In genomic region chr16:73149329-73149728, GRCh38 we compare ENCODE assay signal across 25 cellular contexts.
DNase-seq lines count a peak whose midpoint lies in the region; ATAC-seq and TF ChIP-seq lines count a peak whose summit lies in the region.
"Had no signal": no experiment of that assay in that cellular context is flagged by ENCODE, and none has a peak within 500 bp of the region (broad histone marks: within the 10 kb centered on the region; RNA-seq: fewer than 3 reads in every experiment).

No MANE protein-coding gene starts in this region.

- H3K27me3 ChIP-seq in upper lobe of right lung: no peaks in the 10 kb centered on the region
- H3K27me3 ChIP-seq: SJSA1, vagina had no signal

- DNase-seq in NCI-H82 (lab: John Stamatoyannopoulos, UW) (peak; percentile 14), NCI-H82 treated with DMSO at 0.1 percent for 48 hours (lab: John Stamatoyannopoulos, UW; ENCODE audit: unreplicated experiment) (no peak), NCI-H774 (lab: John Stamatoyannopoulos, UW) (peak; percentile 35), left colon (peak; percentile 18 to 60), upper lobe of right lung (no peak)
- no peak for DNase-seq in activated naive CD8-positive, alpha-beta T cell treated with anti-CD3 and anti-CD28 coated beads for 36 hours
- no peak for DNase-seq in stimulated activated effector memory CD8-positive, alpha-beta T cell treated with anti-CD3 and anti-CD28 coated beads, Interleukin-12 subunit alpha, Interleukin-12 subunit beta, amount 100 ng/mL, for 72 hours (ENCODE audit: low spot score in 2 of 2)
- DNase-seq: activated CD4-positive, alpha-beta T cell treated with anti-CD3 and anti-CD28 coated beads for 36 hours; activated naive CD4-positive, alpha-beta T cell treated with anti-CD3 and anti-CD28 coated beads, Interleukin-2, amount 10 ng/mL, durations not matched to agents 7 days and 5 days; activated T-cell treated with anti-CD3 and anti-CD28 coated beads, Interleukin-2, amount 50 U/mL, for 48 hours; aorta; GF-D8; HCEC 1CT; left cardiac atrium; midbrain; MM.1S; NCI-H2107; nephron progenitor cell; posterior cingulate gyrus had no signal

- intact Hi-C loops in left colon (cut with DNase I, micrococcal nuclease): no loop called here
- intact Hi-C loops in upper lobe of right lung (cut with DNase I): no loop called here

- no peak overlapping the region for H3K4me3 ChIP-seq in upper lobe of right lung
- H3K4me3 ChIP-seq: K562, SJSA1, vagina had no signal

- no peak overlapping the region for H3K27ac Mint-ChIP-seq in activated naive CD8-positive, alpha-beta T cell treated with anti-CD3 and anti-CD28 coated beads for 36 hours
- H3K27ac Mint-ChIP-seq in stimulated activated effector memory CD8-positive, alpha-beta T cell treated with anti-CD3 and anti-CD28 coated beads, Interleukin-12 subunit alpha, Interleukin-12 subunit beta, amount 100 ng/mL, for 72 hours: no peak overlapping the region
- H3K27ac Mint-ChIP-seq: activated CD4-positive, alpha-beta T cell treated with anti-CD3 and anti-CD28 coated beads for 36 hours; activated naive CD4-positive, alpha-beta T cell treated with anti-CD3 and anti-CD28 coated beads, Interleukin-2, amount 10 ng/mL, durations not matched to agents 7 days and 5 days; nephron progenitor cell; T-helper 1 cell treated with Interleukin-12 subunit alpha and Interleukin-12 subunit beta and Interleukin-4 antibody, amounts not matched to agents 30 μg/mL and 1 μg/mL, for 36 hours had no signal

- peaks cover 15% of the 10 kb centered on the region for H3K4me1 ChIP-seq in upper lobe of right lung
- H3K4me1 ChIP-seq: SJSA1, vagina had no signal

- peaks cover 24% of the 10 kb centered on the region for H3K27me3 Mint-ChIP-seq in activated naive CD8-positive, alpha-beta T cell treated with anti-CD3 and anti-CD28 coated beads for 36 hours

- no peak overlapping the region for H3K27ac ChIP-seq in upper lobe of right lung
- H3K27ac ChIP-seq: C4-2B, SJSA1, vagina had no signal

- H3K36me3 ChIP-seq in upper lobe of right lung: no peaks in the 10 kb centered on the region
- H3K36me3 ChIP-seq: SJSA1, vagina had no signal

- H3K9me3 ChIP-seq in upper lobe of right lung: no peaks in the 10 kb centered on the region
- H3K9me3 ChIP-seq: SJSA1, vagina had no signal

- no peak for TF ChIP-seq CTCF in upper lobe of right lung (IDR thresholded peaks at IDR 0.05)

- H3K36me3 Mint-ChIP-seq in activated naive CD8-positive, alpha-beta T cell treated with anti-CD3 and anti-CD28 coated beads for 36 hours: no peaks in the 10 kb centered on the region
- H3K36me3 Mint-ChIP-seq in stimulated activated effector memory CD8-positive, alpha-beta T cell treated with anti-CD3 and anti-CD28 coated beads, Interleukin-12 subunit alpha, Interleukin-12 subunit beta, amount 100 ng/mL, for 72 hours: no peaks in the 10 kb centered on the region
- H3K36me3 Mint-ChIP-seq: activated naive CD4-positive, alpha-beta T cell treated with anti-CD3 and anti-CD28 coated beads, Interleukin-2, amount 10 ng/mL, durations not matched to agents 7 days and 5 days had no signal

- peaks cover 1% of the 10 kb centered on the region for H3K9me3 Mint-ChIP-seq in activated naive CD8-positive, alpha-beta T cell treated with anti-CD3 and anti-CD28 coated beads for 36 hours
- peaks cover 6% of the 10 kb centered on the region for H3K9me3 Mint-ChIP-seq in stimulated activated effector memory CD8-positive, alpha-beta T cell treated with anti-CD3 and anti-CD28 coated beads, Interleukin-12 subunit alpha, Interleukin-12 subunit beta, amount 100 ng/mL, for 72 hours
- H3K9me3 Mint-ChIP-seq: activated naive CD4-positive, alpha-beta T cell treated with anti-CD3 and anti-CD28 coated beads, Interleukin-2, amount 10 ng/mL, durations not matched to agents 7 days and 5 days; nephron progenitor cell; T-helper 1 cell treated with Interleukin-12 subunit alpha and Interleukin-12 subunit beta and Interleukin-4 antibody, amounts not matched to agents 30 μg/mL and 1 μg/mL, for 36 hours had no signal

- ATAC-seq in left colon (peak; percentile 97), upper lobe of right lung (peak; percentile 44), GM21737 (IDR thresholded peaks at IDR 0.05; ENCODE audit: unreplicated experiment) (no peak)
- ATAC-seq in stimulated activated effector memory CD8-positive, alpha-beta T cell treated with anti-CD3 and anti-CD28 coated beads, Interleukin-12 subunit alpha, Interleukin-12 subunit beta, amount 100 ng/mL, for 72 hours: no peak
- ATAC-seq: activated CD4-positive, alpha-beta T cell treated with anti-CD3 and anti-CD28 coated beads for 36 hours; K562; left cardiac atrium had no signal

- H3K4me3 Mint-ChIP-seq in activated naive CD8-positive, alpha-beta T cell treated with anti-CD3 and anti-CD28 coated beads for 36 hours: no peak overlapping the region
- H3K4me3 Mint-ChIP-seq in stimulated activated effector memory CD8-positive, alpha-beta T cell treated with anti-CD3 and anti-CD28 coated beads, Interleukin-12 subunit alpha, Interleukin-12 subunit beta, amount 100 ng/mL, for 72 hours: no peak overlapping the region
- H3K4me3 Mint-ChIP-seq: activated CD4-positive, alpha-beta T cell treated with anti-CD3 and anti-CD28 coated beads for 36 hours; activated naive CD4-positive, alpha-beta T cell treated with anti-CD3 and anti-CD28 coated beads, Interleukin-2, amount 10 ng/mL, durations not matched to agents 7 days and 5 days; nephron progenitor cell; T-helper 1 cell treated with Interleukin-12 subunit alpha and Interleukin-12 subunit beta and Interleukin-4 antibody, amounts not matched to agents 30 μg/mL and 1 μg/mL, for 36 hours had no signal

- H3K4me1 Mint-ChIP-seq in activated naive CD8-positive, alpha-beta T cell treated with anti-CD3 and anti-CD28 coated beads for 36 hours: no peaks in the 10 kb centered on the region
- H3K4me1 Mint-ChIP-seq in stimulated activated effector memory CD8-positive, alpha-beta T cell treated with anti-CD3 and anti-CD28 coated beads, Interleukin-12 subunit alpha, Interleukin-12 subunit beta, amount 100 ng/mL, for 72 hours: no peaks in the 10 kb centered on the region
- H3K4me1 Mint-ChIP-seq: activated CD4-positive, alpha-beta T cell treated with anti-CD3 and anti-CD28 coated beads for 36 hours; activated naive CD4-positive, alpha-beta T cell treated with anti-CD3 and anti-CD28 coated beads, Interleukin-2, amount 10 ng/mL, durations not matched to agents 7 days and 5 days had no signal

Comparison
In these comparisons a context has a peak if more than half of its experiments do, and no peak if none do; other contexts are left out.
1. DNase-seq: peak in NCI-H82 (single experiment), NCI-H774 (single experiment) and left colon (2 of 2); none in NCI-H82 treated with DMSO at 0.1 percent for 48 hours (single experiment), upper lobe of right lung (single experiment), activated naive CD8-positive, alpha-beta T cell treated with anti-CD3 and anti-CD28 coated beads for 36 hours (single experiment) and stimulated activated effector memory CD8-positive, alpha-beta T cell treated with anti-CD3 and anti-CD28 coated beads, Interleukin-12 subunit alpha, Interleukin-12 subunit beta, amount 100 ng/mL, for 72 hours (0 of 2).
2. ATAC-seq: peak in left colon (single experiment) and upper lobe of right lung (single experiment); none in GM21737 (single experiment) and stimulated activated effector memory CD8-positive, alpha-beta T cell treated with anti-CD3 and anti-CD28 coated beads, Interleukin-12 subunit alpha, Interleukin-12 subunit beta, amount 100 ng/mL, for 72 hours (single experiment).